ENCODE assay signal across 11 cellular contexts in genomic region chr4:4673070-4673469, GRCh38.
DNase-seq lines count a peak whose midpoint lies in the region; ATAC-seq and TF ChIP-seq lines count a peak whose summit lies in the region.
"Had no signal": no experiment of that assay in that cellular context is flagged by ENCODE, and none has a peak within 500 bp of the region (broad histone marks: within the 10 kb centered on the region; RNA-seq: fewer than 3 reads in every experiment).

No MANE protein-coding gene starts in this region.

- H3K36me3 ChIP-seq in RWPE2 (ENCODE audit: low read depth) = no peaks in the 10 kb centered on the region
- H3K36me3 ChIP-seq: left ventricle myocardium inferior had no signal

- peak overlapping the region; percentile 37 for H3K27ac ChIP-seq in RWPE2 (ENCODE audit: poor library complexity, severe bottlenecking)
- H3K27ac ChIP-seq: left ventricle myocardium inferior had no signal

- peak; percentile 66 for DNase-seq in AG10803 (ENCODE audit: low read depth)
- peak; percentile 4 for DNase-seq in HCEC 1CT
- DNase-seq in RWPE2 (ENCODE audit: low spot score) = peak; percentile 71
- peak; percentile 63 for DNase-seq in glutamatergic neuron
- DNase-seq in activated T-cell treated with anti-CD3 and anti-CD28 coated beads, Interleukin-2, amount 50 U/mL, for 72 hours = no peak
- DNase-seq: activated T-cell treated with anti-CD3 and anti-CD28 coated beads, Interleukin-2, amount 50 U/mL, for 4 hours; left ventricle myocardium inferior had no signal

- peaks cover 4% of the 10 kb centered on the region for H3K27me3 Mint-ChIP-seq in glutamatergic neuron (ENCODE audit: unreplicated experiment)
- no peaks in the 10 kb centered on the region for H3K27me3 Mint-ChIP-seq in activated T-cell treated with anti-CD3 and anti-CD28 coated beads, Interleukin-2, amount 50 U/mL, for 72 hours (ENCODE audit: low read depth)

- no peaks in the 10 kb centered on the region for H3K27me3 ChIP-seq in RWPE2 (ENCODE audit: insufficient read depth, poor library complexity, severe bottlenecking)

- H3K4me1 Mint-ChIP-seq in glutamatergic neuron (ENCODE audit: low read depth, unreplicated experiment) = no peaks in the 10 kb centered on the region
- H3K4me1 Mint-ChIP-seq in activated T-cell treated with anti-CD3 and anti-CD28 coated beads, Interleukin-2, amount 50 U/mL, for 72 hours (ENCODE audit: low read depth) = no peaks in the 10 kb centered on the region

- no peak overlapping the region for H3K4me3 Mint-ChIP-seq in glutamatergic neuron (ENCODE audit: unreplicated experiment)
- H3K4me3 Mint-ChIP-seq in activated T-cell treated with anti-CD3 and anti-CD28 coated beads, Interleukin-2, amount 50 U/mL, for 72 hours = no peak overlapping the region
- H3K4me3 Mint-ChIP-seq: activated T-cell treated with anti-CD3 and anti-CD28 coated beads, Interleukin-2, amount 50 U/mL, for 4 hours; stimulated activated effector memory CD8-positive, alpha-beta T cell treated with anti-CD3 and anti-CD28 coated beads, Interleukin-12 subunit alpha, Interleukin-12 subunit beta, amount 100 ng/mL, for 72 hours had no signal

- no peaks in the 10 kb centered on the region for H3K9me3 ChIP-seq in RWPE2 (ENCODE audit: severe bottlenecking)
- H3K9me3 ChIP-seq: left ventricle myocardium inferior had no signal

- ATAC-seq in RWPE2 (ENCODE audit: low read depth) (peak; percentile 74), GM18858 (IDR thresholded peaks at IDR 0.05; ENCODE audit: unreplicated experiment) (no peak), HG03442 (IDR thresholded peaks at IDR 0.05; ENCODE audit: unreplicated experiment) (no peak), HG03159 (IDR thresholded peaks at IDR 0.05; ENCODE audit: unreplicated experiment) (no peak)
- no peak for ATAC-seq in activated T-cell treated with anti-CD3 and anti-CD28 coated beads, Interleukin-2, amount 50 U/mL, for 72 hours (replicated peaks in 1 of 2)
- ATAC-seq: activated T-cell treated with anti-CD3 and anti-CD28 coated beads, Interleukin-2, amount 50 U/mL, for 4 hours; stimulated activated effector memory CD8-positive, alpha-beta T cell treated with anti-CD3 and anti-CD28 coated beads, Interleukin-12 subunit alpha, Interleukin-12 subunit beta, amount 100 ng/mL, for 72 hours had no signal

- peaks cover 17% of the 10 kb centered on the region for H3K4me1 ChIP-seq in RWPE2 (ENCODE audit: insufficient read depth, poor library complexity, severe bottlenecking)

- H3K9me3 Mint-ChIP-seq in glutamatergic neuron (ENCODE audit: unreplicated experiment) = no peaks in the 10 kb centered on the region
- H3K9me3 Mint-ChIP-seq in activated T-cell treated with anti-CD3 and anti-CD28 coated beads, Interleukin-2, amount 50 U/mL, for 72 hours = no peaks in the 10 kb centered on the region
- H3K9me3 Mint-ChIP-seq: activated T-cell treated with anti-CD3 and anti-CD28 coated beads, Interleukin-2, amount 50 U/mL, for 4 hours; stimulated activated effector memory CD8-positive, alpha-beta T cell treated with anti-CD3 and anti-CD28 coated beads, Interleukin-12 subunit alpha, Interleukin-12 subunit beta, amount 100 ng/mL, for 72 hours had no signal

- TF ChIP-seq CTCF in AG10803 (conservative IDR thresholded peaks at IDR 0.05; ENCODE audit: low read length) (no peak), RWPE2 (IDR thresholded peaks at IDR 0.05; ENCODE audit: poor library complexity, severe bottlenecking) (no peak), glutamatergic neuron (IDR thresholded peaks at IDR 0.05; ENCODE audit: partially characterized antibody, unreplicated experiment) (no peak)

- H3K27ac Mint-ChIP-seq in glutamatergic neuron (ENCODE audit: unreplicated experiment) = no peak overlapping the region
- H3K27ac Mint-ChIP-seq in activated T-cell treated with anti-CD3 and anti-CD28 coated beads, Interleukin-2, amount 50 U/mL, for 72 hours = no peak overlapping the region
- H3K27ac Mint-ChIP-seq: stimulated activated effector memory CD8-positive, alpha-beta T cell treated with anti-CD3 and anti-CD28 coated beads, Interleukin-12 subunit alpha, Interleukin-12 subunit beta, amount 100 ng/mL, for 72 hours had no signal

- H3K4me3 ChIP-seq in AG10803 (ENCODE audit: low read length) (no peak overlapping the region), RWPE2 (ENCODE audit: severe bottlenecking) (no peak overlapping the region)
- H3K4me3 ChIP-seq: left ventricle myocardium inferior had no signal

- H3K36me3 Mint-ChIP-seq in glutamatergic neuron (ENCODE audit: unreplicated experiment) = no peaks in the 10 kb centered on the region
- peaks cover 0 to 2% of the 10 kb centered on the region in 2 donors for H3K36me3 Mint-ChIP-seq in activated T-cell treated with anti-CD3 and anti-CD28 coated beads, Interleukin-2, amount 50 U/mL, for 72 hours (ENCODE audit: insufficient read depth in 2 of 2)
- H3K36me3 Mint-ChIP-seq: stimulated activated effector memory CD8-positive, alpha-beta T cell treated with anti-CD3 and anti-CD28 coated beads, Interleukin-12 subunit alpha, Interleukin-12 subunit beta, amount 100 ng/mL, for 72 hours had no signal

Comparison
In these comparisons a context has a peak if more than half of its experiments do, and no peak if none do; other contexts are left out.
1. DNase-seq: peak in AG10803 (single experiment), HCEC 1CT (single experiment), RWPE2 (single experiment) and glutamatergic neuron (single experiment); none in activated T-cell treated with anti-CD3 and anti-CD28 coated beads, Interleukin-2, amount 50 U/mL, for 72 hours (0 of 2).